ENCODE assay signal across 8 cellular contexts in the genomic region with DNA sequence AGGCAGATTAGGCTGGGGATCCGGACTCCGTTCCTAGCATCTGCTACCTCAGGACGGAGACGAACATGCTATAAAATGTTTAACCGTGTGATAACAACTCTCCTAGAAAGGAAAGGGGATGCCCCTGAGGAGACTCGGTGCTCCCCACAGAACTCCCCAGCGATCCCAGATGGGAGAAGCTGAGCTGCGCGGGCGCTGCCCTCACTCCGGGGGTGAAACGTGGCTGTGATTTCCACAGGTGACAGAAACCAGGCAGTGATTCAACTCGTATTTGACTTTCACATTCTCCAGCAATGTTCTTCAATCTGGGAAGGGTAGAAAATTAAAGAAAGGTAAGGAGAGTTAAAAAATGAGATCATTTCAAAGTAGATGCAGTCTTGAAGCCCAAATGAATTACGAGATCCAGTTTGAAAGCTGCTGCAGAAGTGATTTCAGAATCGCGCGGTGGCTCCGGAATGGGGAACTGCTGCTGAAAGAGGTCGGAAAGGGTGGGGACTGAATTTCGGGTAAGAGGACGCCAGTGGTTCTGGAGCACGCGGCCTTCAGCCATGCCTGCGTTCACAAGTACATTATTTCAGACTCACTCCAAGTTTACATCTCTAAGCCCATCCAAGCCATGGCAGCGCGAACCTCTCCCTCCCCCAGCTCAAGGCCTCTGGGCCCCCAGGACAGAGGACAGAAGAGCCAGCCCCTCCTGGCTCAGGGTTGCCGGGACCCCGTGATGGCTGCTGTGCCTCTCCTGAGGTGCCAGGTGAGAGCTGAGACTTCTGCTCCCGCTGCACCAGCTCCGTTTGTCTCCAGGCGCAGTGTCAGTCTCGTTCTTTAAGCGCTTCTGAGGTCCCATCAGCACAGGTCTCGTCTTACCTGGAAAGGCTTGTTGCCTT. TPM values are rescaled to one million over a fixed set of nuclear protein-coding genes. Genes with fewer than 3 reads are reported as not detected.
A peak's percentile ranks its signal among the peaks of the same experiment; 100 is the strongest.
DNase-seq lines count a peak whose midpoint lies in the region; TF ChIP-seq lines count a peak whose summit lies in the region.

No MANE protein-coding gene starts in this region.

- H3K9me3 Mint-ChIP-seq in endodermal cell (no peaks in the 10 kb centered on the region), nephron (no peaks in the 10 kb centered on the region)

- H3K4me1 Mint-ChIP-seq in endodermal cell, result peaks cover 7% of the 10 kb centered on the region
- H3K4me1 Mint-ChIP-seq in nephron, result peaks cover 5% of the 10 kb centered on the region

- H3K4me1 ChIP-seq in endodermal cell (ENCODE audit: control insufficient read depth, insufficient read depth, low read length), result no peaks in the 10 kb centered on the region

- WGBS in endodermal cell (ENCODE audit: insufficient coverage in 1 of 2, insufficient read length in 1 of 2), 2 experiments, result 92 to 95% methylated on average over 16 to 34 of the region's 34 CpGs

- TF ChIP-seq CTCF in endodermal cell (conservative IDR thresholded peaks at IDR 0.05) (no peak), nephron (IDR thresholded peaks at IDR 0.05; ENCODE audit: unreplicated experiment in 3 of 3) (no peak), GM20000 (IDR thresholded peaks at IDR 0.05; ENCODE audit: extremely low read depth, missing control alignments) (no peak)

- H3K9ac ChIP-seq in endodermal cell (ENCODE audit: extremely low read depth, low read length, poor library complexity, severe bottlenecking), result no peak overlapping the region

- H3K4me3 ChIP-seq in endodermal cell (ENCODE audit: low read length), result no peak overlapping the region

- H3K36me3 ChIP-seq in endodermal cell (ENCODE audit: control insufficient read depth, insufficient read depth, low read length), result peaks cover 72% of the 10 kb centered on the region

- peaks cover 39% of the 10 kb centered on the region for H3K36me3 Mint-ChIP-seq in endodermal cell (ENCODE audit: low read depth)
- H3K36me3 Mint-ChIP-seq in nephron (ENCODE audit: low read depth), result peaks cover 17% of the 10 kb centered on the region

- no peaks in the 10 kb centered on the region for H3K27me3 ChIP-seq in endodermal cell (ENCODE audit: control insufficient read depth, insufficient read depth, low read length, poor library complexity, severe bottlenecking)

- no peaks in the 10 kb centered on the region for H3K27me3 Mint-ChIP-seq in endodermal cell (ENCODE audit: insufficient read depth)
- no peaks in the 10 kb centered on the region for H3K27me3 Mint-ChIP-seq in nephron (ENCODE audit: low read depth)

- no peak overlapping the region for H3K27ac ChIP-seq in endodermal cell (ENCODE audit: low read depth, low read length)

- H3K27ac Mint-ChIP-seq in endodermal cell (no peak overlapping the region), nephron (no peak overlapping the region)

- DNase-seq in NCI-H1417 (lab: John Stamatoyannopoulos, UW), result peak in 2 of 3 experiments; percentile 56 to 70
- DNase-seq in NCI-H1417 treated with DMSO at 0.1 percent for 48 hours (lab: John Stamatoyannopoulos, UW), result no peak
- peak; percentile 75 for DNase-seq in NCI-H69 (lab: John Stamatoyannopoulos, UW)
- DNase-seq in endodermal cell, result peak; percentile 35
- no peak for DNase-seq in C1 segment of cervical spinal cord (lab: John Stamatoyannopoulos, UW)
- DNase-seq in NCI-H446 (lab: John Stamatoyannopoulos, UW), result no peak
- no peak for DNase-seq in GM20000 (ENCODE audit: low spot score)

- H3K9me3 ChIP-seq in endodermal cell (ENCODE audit: control insufficient read depth, low read length), result no peaks in the 10 kb centered on the region

- H3K4me3 Mint-ChIP-seq in endodermal cell, result no peak overlapping the region
- peak overlapping the region; percentile 85 to 89 (median 86) for H3K4me3 Mint-ChIP-seq in nephron

RNA-seq across cellular contexts. Expression of gene ADNP2, which starts 39.5 kb away (rescaled TPM):
- 10 to 100 TPM; 38.4 to 51.0 TPM for total RNA-seq in endodermal cell
- polyA plus RNA-seq in endodermal cell (2013, experiment 1 of 2), result 32.2 TPM
- 34.7 TPM for polyA plus RNA-seq in endodermal cell (2013, experiment 2 of 2)

Comparison
In these comparisons a context has a peak if more than half of its experiments do, and no peak if none do; other contexts are left out.
1. DNase-seq: peak in NCI-H1417 (2 of 3), NCI-H69 (single experiment) and endodermal cell (single experiment); none in NCI-H1417 treated with DMSO at 0.1 percent for 48 hours (single experiment), C1 segment of cervical spinal cord (0 of 14), NCI-H446 (0 of 2) and GM20000 (single experiment).